ENCODE assay signal across 8 cellular contexts in genomic region chr19:49157445-49158224, GRCh38. TPM values are rescaled to one million over a fixed set of nuclear protein-coding genes. Genes with fewer than 3 reads are reported as not detected.
DNase-seq lines count a peak whose midpoint lies in the region; ATAC-seq, FAIRE-seq and TF ChIP-seq lines count a peak whose summit lies in the region.

Gene TRPM4 (plus strand): TSS chr19:49157792. CDS start chr19:49157867, 75 bp downstream.

- intact Hi-C loops in K562 (cut with micrococcal nuclease): loop anchor here (5.0 to 10.0 kb wide), 3 partner anchors 40 to 435 kb away; partner anchors contain the start of genes C19orf73, GYS1, PPFIA3 and PRR12

- TF ChIP-seq EP300 in K562 (IDR thresholded peaks at IDR 0.05; ENCODE audit: low read length): no peak

- TSS peak; percentile 66 for BruUV-seq in K562 (replicated peaks; lab: Mats Ljungman, UMichigan)

- H4K20me1 ChIP-seq in Loucy (ENCODE audit: insufficient read depth, low read length, poor library complexity, severe bottlenecking) (no peaks in the 10 kb centered on the region), K562 (replicated peaks; ENCODE audit: control insufficient read depth, insufficient read depth, low read length) (no peaks in the 10 kb centered on the region)

- CTCF ChIA-PET in K562 (lab: Yijun Ruan, JAX; ENCODE audit: low intra/inter-chr PET ratio): interaction anchor here (0.6 kb wide), 1 partner anchor 43 kb away, joined by 4 read pairs; no protein-coding TSS in a partner anchor

- H3K27ac ChIP-seq in K562 (ENCODE audit: extremely low read depth, low read depth, low read length): peak within 1 kb of the TSS; percentile 95

- FAIRE-seq in K562 (lab: Jason Lieb, UNC): peak; percentile 40

- H3K9me3 ChIP-seq in Loucy (ENCODE audit: insufficient read depth, low read depth, low read length): no peaks in the 10 kb centered on the region
- no peaks in the 10 kb centered on the region for H3K9me3 ChIP-seq in K562 (replicated peaks; ENCODE audit: control insufficient read depth, insufficient read depth, low read depth, low read length)

- TF ChIP-seq POLR2A in K562 (conservative IDR thresholded peaks at IDR 0.05): peak; percentile 96

- TF ChIP-seq CTCF in Loucy (conservative IDR thresholded peaks at IDR 0.05; ENCODE audit: low read length) (no peak), K562 (IDR thresholded peaks at IDR 0.05 in 2 of 3, conservative IDR thresholded peaks at IDR 0.05 in 1 of 3; ENCODE audit: insufficient read depth in 2 of 3, low read depth in 1 of 3, low read length in 3 of 3) (no peak)

- no peak for TF ChIP-seq RAD21 in K562 (CRISPR knock-in tag; conservative IDR thresholded peaks at IDR 0.05 in 1 of 2, IDR thresholded peaks at IDR 0.05 in 1 of 2)

- ATAC-seq in K562: peak; percentile 88
- ATAC-seq in HG02623 (IDR thresholded peaks at IDR 0.05; ENCODE audit: unreplicated experiment): no peak

- no peaks in the 10 kb centered on the region for H3K9me2 ChIP-seq in Loucy (replicated peaks; ENCODE audit: low read depth, low read length)

- in situ Hi-C loops in SK-MEL-5 (cut with HindIII; ENCODE audit: low pct_unique_long_range_greater_than_20kb, low sequenced_read_pairs) (no loop called here), K562 (cut with MboI) (no loop called here)

- H3F3A ChIP-seq in Loucy (ENCODE audit: low read depth): no peaks in the 10 kb centered on the region

- H3K79me2 ChIP-seq in Loucy (ENCODE audit: insufficient read depth, low read length) (no peaks in the 10 kb centered on the region), K562 (ENCODE audit: control insufficient read depth, insufficient read depth, low read length) (peaks cover 34% of the 10 kb centered on the region)

- H3K9ac ChIP-seq in Loucy (ENCODE audit: low read depth, low read length, poor library complexity, severe bottlenecking) (peak within 1 kb of the TSS; percentile 74), K562 (ENCODE audit: insufficient read depth in 1 of 2, low read depth in 2 of 2, low read length in 2 of 2) (peak within 1 kb of the TSS; percentile 89 to 98)

- DNase-seq in COLO668 (lab: John Stamatoyannopoulos, UW; ENCODE audit: unreplicated experiment) (peak; percentile 80), SK-MEL-5 (ENCODE audit: low read depth, low spot score) (peak; percentile 74), K562 (ENCODE audit: extremely low read depth in 1 of 4, low spot score in 3 of 4) (peak; percentile 88 to 96 (median 93)), hippocampal formation (lab: John Stamatoyannopoulos, UW) (peak; percentile 56 to 61), pulmonary artery endothelial cell (ENCODE audit: low read depth, low spot score) (no peak), GM19240 (ENCODE audit: insufficient read length, low spot score) (no peak)

- H3K4me1 ChIP-seq in Loucy (ENCODE audit: insufficient read depth, low read length, poor library complexity, severe bottlenecking) (peaks cover 14% of the 10 kb centered on the region), K562 (replicated peaks in 1 of 2; ENCODE audit: control insufficient read depth in 2 of 2, insufficient read depth in 2 of 2, low read length in 2 of 2) (peaks cover 55 to 74% of the 10 kb centered on the region in 2 experiments)

- no peaks in the 10 kb centered on the region for H3K27me3 ChIP-seq in Loucy (ENCODE audit: insufficient read depth, low read length, poor library complexity, severe bottlenecking)
- no peaks in the 10 kb centered on the region for H3K27me3 ChIP-seq in K562 (ENCODE audit: control insufficient read depth in 2 of 2, insufficient read depth in 2 of 2, low read length in 2 of 2)

- H3K36me3 ChIP-seq in Loucy (ENCODE audit: insufficient read depth, low read length): no peaks in the 10 kb centered on the region
- peaks cover 14% of the 10 kb centered on the region; the same call in 1 of the 3 replicates for H3K36me3 ChIP-seq in K562 (ENCODE audit: control insufficient read depth, insufficient read depth, low read length)

- H2AFZ ChIP-seq in Loucy (ENCODE audit: low read length) (peak within 1 kb of the TSS; percentile 91), K562 (ENCODE audit: low read depth, low read length) (peak within 1 kb of the TSS; percentile 72)

- H3K4me2 ChIP-seq in Loucy (ENCODE audit: low read depth, low read length, poor library complexity, severe bottlenecking): peak within 1 kb of the TSS; percentile 87
- H3K4me2 ChIP-seq in K562 (ENCODE audit: insufficient read depth, low read length): peak within 1 kb of the TSS; percentile 90

- POLR2A ChIA-PET in K562 (lab: Yijun Ruan, JAX): interaction anchor here (0.6 to 2.0 kb wide), 2 partner anchors 8 to 29 kb away, joined by 3 to 6 read pairs; no protein-coding TSS in a partner anchor

- WGBS in K562 (ENCODE audit: insufficient coverage, low coverage, missing lambda C conversion rate): under 1% methylated on average over 36 of the region's 41 CpGs

- H3K4me3 ChIP-seq in Loucy (ENCODE audit: low read length, poor library complexity, severe bottlenecking) (peak within 1 kb of the TSS; percentile 81), K562 (peak within 1 kb of the TSS; percentile 83)

- no peaks in the 10 kb centered on the region for H3K9me1 ChIP-seq in K562 (ENCODE audit: control insufficient read depth, insufficient read depth, low read length)

TF ChIP-seq in K562, 482 proteins besides CTCF, POLR2A, EP300 and RAD21 (continues in another document):
- TF ChIP-seq MAZ (CRISPR knock-in tag; conservative IDR thresholded peaks at IDR 0.05 in 1 of 2, IDR thresholded peaks at IDR 0.05 in 1 of 2): peak; percentile 55 to 81; a peak in 3 of 4 replicates
- 0 out of 2 replicates have a peak, but pooled peaks have one; percentile 26 for TF ChIP-seq HDGF (IDR thresholded peaks at IDR 0.05)
- TF ChIP-seq FOXA3 (CRISPR knock-in tag; conservative IDR thresholded peaks at IDR 0.05 in 1 of 2, IDR thresholded peaks at IDR 0.05 in 1 of 2): no peak
- TF ChIP-seq THRA (IDR thresholded peaks at IDR 0.05): no peak
- no peak for TF ChIP-seq ARID3B (CRISPR knock-in tag; IDR thresholded peaks at IDR 0.05; ENCODE audit: borderline replicate concordance)
- TF ChIP-seq RB1 (IDR thresholded peaks at IDR 0.05; ENCODE audit: low read depth): no peak
- TF ChIP-seq MAX (CRISPR knock-in tag; IDR thresholded peaks at IDR 0.05): peak; percentile 70
- TF ChIP-seq ARID1B (IDR thresholded peaks at IDR 0.05): peak; percentile 53
- TF ChIP-seq SIN3A (IDR thresholded peaks at IDR 0.05; ENCODE audit: borderline replicate concordance in 2 of 2, control insufficient read depth in 1 of 2, low read depth in 2 of 2, low read length in 2 of 2): 0 out of 4 replicates have a peak, but pooled peaks of 1 of the 2 experiments have one; percentile 30
- peak; percentile 76 for TF ChIP-seq ZFX (CRISPR knock-in tag; IDR thresholded peaks at IDR 0.05)

RNA-seq across cellular contexts. Expression of gene TRPM4, which starts in this region (rescaled TPM):
- 3.4 and 3.5 TPM in 2 replicates for total RNA-seq in SK-MEL-5 (2014; rRNA removed; shearing (Covaris generic))
- 8.1 and 11.0 TPM in 2 replicates for polyA plus RNA-seq in SK-MEL-5 (2015; cell fraction: cytosol; rRNA removed)
- 28.5 and 28.9 TPM in 2 replicates for polyA plus RNA-seq in SK-MEL-5 (2015; cell fraction: nucleus; rRNA removed)
- total RNA-seq in K562 (2011; cell fraction: chromatin; rRNA removed; ENCODE audit: low replicate concordance): 86.3 and 161 TPM in 2 replicates
- 82.0 and 87.9 TPM in 2 replicates for total RNA-seq in K562 (2011; cell fraction: nucleolus; rRNA removed)
- 97.8 and 143 TPM in 2 replicates for total RNA-seq in K562 (2011; cell fraction: nucleoplasm; rRNA removed)
- total RNA-seq in K562 (2014; rRNA removed) (35.3 and 37.3 TPM in 2 replicates), K562 (2014; rRNA removed; fragmentation: Illumina TruSeq; extraction: Trizol) (7.9 and 8.3 TPM in 2 replicates), K562 (2015; rRNA removed; fragmentation: Illumina TruSeq; extraction: Trizol) (15.0 and 15.2 TPM in 2 replicates), K562 (2021) (34.6 and 37.8 TPM in 2 replicates), pulmonary artery endothelial cell (9.8 and 14.4 TPM in 2 replicates)
- polyA plus RNA-seq in K562 (2011; rRNA removed) (19.2 and 20.5 TPM in 2 replicates), K562 (2014; fragmentation: Illumina TruSeq; extraction: Trizol) (14.7 and 25.2 TPM in 2 replicates), K562 (2014; fragmentation: Nextera tagmentation; extraction: Ambion mirVana) (1 to 10 TPM; 6.5 to 7.9 TPM), K562 (2014; rRNA removed) (45.4 and 56.6 TPM in 2 replicates)
- polyA plus RNA-seq in K562 (2011; cell fraction: cytosol; rRNA removed): 21.6 and 37.6 TPM in 2 replicates
- 66.9 and 85.9 TPM in 2 replicates for polyA plus RNA-seq in K562 (2011; cell fraction: nucleus; rRNA removed)
- polyA plus RNA-seq in K562 (2012): 26.9 and 31.4 TPM in 2 replicates
- 5.8 and 8.2 TPM in 2 replicates for polyA minus RNA-seq in K562 (2011; rRNA and poly(A)+ RNA removed)
- polyA minus RNA-seq in K562 (2011; cell fraction: cytosol; rRNA and poly(A)+ RNA removed): 14.5 and 15.4 TPM in 2 replicates
- polyA minus RNA-seq in K562 (2011; cell fraction: nucleus; rRNA and poly(A)+ RNA removed): 16.0 and 19.0 TPM in 2 replicates

Comparison
In these comparisons a context has a peak if more than half of its experiments do, and no peak if none do; other contexts are left out.
1. DNase-seq: peak in COLO668 (single experiment), SK-MEL-5 (single experiment), K562 (4 of 4) and hippocampal formation (2 of 2); none in pulmonary artery endothelial cell (single experiment) and GM19240 (single experiment).